8 cellular contexts compared by ENCODE assay signal in the genomic region with DNA sequence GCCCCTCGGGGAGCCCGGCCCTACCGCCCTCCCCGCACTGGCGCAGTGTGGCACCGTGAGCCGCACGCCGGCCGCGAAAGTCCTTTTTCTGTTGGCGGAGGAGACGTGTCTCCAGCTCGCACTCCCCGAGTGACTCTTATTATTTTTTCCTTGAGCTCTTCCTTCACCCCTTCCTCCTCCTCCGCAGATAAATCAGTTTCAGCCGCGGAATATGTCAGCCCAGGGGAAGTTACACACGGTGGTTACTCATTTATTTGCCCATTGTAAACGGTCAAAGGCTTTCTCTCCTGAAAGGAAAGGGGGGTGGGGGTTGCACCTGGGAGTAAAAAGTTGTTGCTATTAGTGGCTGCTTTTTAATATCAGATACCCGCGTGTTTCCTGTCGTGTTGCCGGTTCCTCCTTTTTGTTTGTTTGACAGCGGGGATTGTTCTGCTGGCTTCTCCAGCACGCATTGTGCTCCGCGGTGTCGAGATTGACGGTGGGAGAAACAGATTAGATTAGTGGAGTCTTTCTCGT. TPM values are rescaled to one million over a fixed set of nuclear protein-coding genes. Genes with fewer than 3 reads are reported as not detected.
DNase-seq lines count a peak whose midpoint lies in the region; ATAC-seq and TF ChIP-seq lines count a peak whose summit lies in the region.

No MANE protein-coding gene starts in this region.

- peak; percentile 27 for ATAC-seq in GM21423 (IDR thresholded peaks at IDR 0.05; ENCODE audit: unreplicated experiment)

- H3K4me3 ChIP-seq in adipocyte (ENCODE audit: low read length) (peak overlapping the region; percentile 96), iPS-20b (ENCODE audit: low read length) (peak overlapping the region; percentile 94), spleen (peak overlapping the region; percentile 48 to 90 (median 75))

- WGBS in spleen, 5 donors = 0 to 1% (median 1%) methylated on average over 27 to 31 of the region's 31 CpGs

- peaks cover 62% of the 10 kb centered on the region for H3K4me1 ChIP-seq in adipocyte (ENCODE audit: control insufficient read depth, insufficient read depth, low read length)
- peaks cover 42% of the 10 kb centered on the region for H3K4me1 ChIP-seq in iPS-20b (ENCODE audit: insufficient read depth, low read length)
- H3K4me1 ChIP-seq in spleen = peaks cover 37 to 96% (median 72%) of the 10 kb centered on the region in 6 donors

- TF ChIP-seq CTCF in spleen (IDR thresholded peaks at IDR 0.05 in 8 of 11, conservative IDR thresholded peaks at IDR 0.05 in 3 of 11) = no peak

- DNase-seq in EH (ENCODE audit: low read depth) = peak; percentile 29
- DNase-seq in M059J (ENCODE audit: low read depth) = peak; percentile 64
- no peak for DNase-seq in adipocyte (ENCODE audit: low read depth)
- DNase-seq in spleen = no peak
- DNase-seq in putamen (ENCODE audit: low spot score) = no peak
- DNase-seq in NCI-H2196 treated with DMSO at 0.1 percent for 48 hours (lab: John Stamatoyannopoulos, UW; ENCODE audit: unreplicated experiment) = no peak

- H3K9ac ChIP-seq in adipocyte (ENCODE audit: low read length) = peak overlapping the region; percentile 97
- peak overlapping the region; percentile 77 for H3K9ac ChIP-seq in iPS-20b (ENCODE audit: low read depth, low read length)

- H3K27me3 ChIP-seq in adipocyte (replicated peaks; ENCODE audit: control insufficient read depth, insufficient read depth, low read length) (no peaks in the 10 kb centered on the region), iPS-20b (ENCODE audit: insufficient read depth, low read length) (peaks cover 14% of the 10 kb centered on the region), spleen (replicated peaks in 1 of 7) (peaks cover 0 to 44% (median 5%) of the 10 kb centered on the region in 7 donors)

- TF ChIP-seq POLR2A in spleen (IDR thresholded peaks at IDR 0.05) = no peak

- intact Hi-C loops in spleen (cut with DNase I; ENCODE audit: low total_unique reads) = loop anchor here (10.0 kb wide), 1 partner anchor 118 kb away; no protein-coding TSS in a partner anchor

- H3K27ac ChIP-seq in iPS-20b (ENCODE audit: low read length) (no peak overlapping the region), spleen (peak overlapping the region; percentile 2 to 88 (median 86))

- H3K9me3 ChIP-seq in adipocyte (ENCODE audit: control insufficient read depth, low read length) (no peaks in the 10 kb centered on the region), iPS-20b (ENCODE audit: insufficient read depth, low read depth, low read length) (no peaks in the 10 kb centered on the region), spleen (no peaks in the 10 kb centered on the region)

- H3K36me3 ChIP-seq in adipocyte (ENCODE audit: control insufficient read depth, insufficient read depth, low read length, severe bottlenecking) (peaks cover 4% of the 10 kb centered on the region), iPS-20b (ENCODE audit: insufficient read depth, low read depth, low read length) (no peaks in the 10 kb centered on the region), spleen (no peaks in the 10 kb centered on the region)

RNA-seq across cellular contexts. Expression of a gene that starts 1.5 kb away (rescaled TPM):
- 98.2 and 186 TPM in 2 replicates for total RNA-seq in M059J (2014; rRNA removed; shearing (Covaris generic))
- 100 to 1,000 TPM in 6 of 7 donors, 10 to 100 TPM in 1; 91.5 to 213 (median 120) TPM for total RNA-seq in spleen
- 10 to 100 TPM in 1 of 3 donors, 1 to 10 TPM in 2; 7.1 to 14.1 (median 7.1) TPM for polyA plus RNA-seq in spleen

Comparison
In these comparisons a context has a peak if more than half of its experiments do, and no peak if none do; other contexts are left out.
1. DNase-seq: peak in EH (single experiment) and M059J (single experiment); none in adipocyte (single experiment), spleen (single experiment), putamen (single experiment) and NCI-H2196 treated with DMSO at 0.1 percent for 48 hours (single experiment).
2. Peak in every context shown above with its lines, with median percentiles within 50 percentile points of each other: H3K4me3 ChIP-seq.